Comparison of ENCODE assay signal across 8 cellular contexts in the genomic region with DNA sequence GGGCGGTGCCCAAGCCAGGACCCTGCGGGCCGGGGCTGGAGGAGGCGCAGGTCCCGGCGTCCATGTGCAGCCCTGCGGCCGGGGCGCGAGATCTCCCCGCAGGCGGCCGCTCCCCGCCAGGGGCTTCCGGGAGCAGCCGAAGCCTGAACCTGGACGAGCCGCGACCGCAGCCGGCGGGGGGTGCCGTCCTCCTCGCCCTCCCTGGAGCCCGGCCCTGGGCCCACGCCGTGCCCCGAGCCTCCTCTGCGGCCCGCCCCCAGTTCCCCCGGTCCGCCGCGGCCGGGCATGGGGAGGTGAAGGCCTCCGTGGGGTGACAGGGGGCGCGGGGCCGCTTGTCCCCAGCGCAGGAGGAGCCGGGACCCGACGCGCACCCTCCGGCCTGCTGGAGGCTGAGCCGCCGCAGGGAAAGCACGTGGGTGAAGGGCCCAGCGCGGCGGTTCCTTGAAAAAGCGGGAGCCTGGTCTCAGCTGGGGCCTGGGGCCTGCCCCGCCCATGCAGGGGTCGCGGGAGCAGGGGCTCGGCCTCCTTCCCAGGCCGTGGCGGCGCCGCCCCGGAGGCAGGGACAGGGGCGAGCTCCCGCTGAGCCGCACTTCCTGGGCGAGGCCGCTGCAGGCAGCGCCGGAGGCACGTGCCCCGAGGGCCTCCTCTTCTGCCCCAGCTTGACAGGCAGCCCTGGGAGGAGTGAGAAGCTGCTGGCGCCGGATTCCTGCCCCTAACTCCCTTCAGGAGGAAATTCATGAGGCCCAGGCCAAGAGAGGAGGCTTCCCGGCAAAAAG. TPM values are rescaled to one million over a fixed set of nuclear protein-coding genes. Genes with fewer than 3 reads are reported as not detected.
DNase-seq lines count a peak whose midpoint lies in the region; ATAC-seq and TF ChIP-seq lines count a peak whose summit lies in the region.

No MANE protein-coding gene starts in this region.

- no peaks in the 10 kb centered on the region for H3K9me3 ChIP-seq in lung (ENCODE audit: control insufficient read depth in 2 of 2, insufficient read depth in 1 of 2, low read length in 1 of 2)

- no peak overlapping the region for H3K27ac Mint-ChIP-seq in WTC11

- peaks cover 53% of the 10 kb centered on the region for H3K27me3 Mint-ChIP-seq in WTC11 (ENCODE audit: low read depth)

- H3K36me3 ChIP-seq in lung (ENCODE audit: control insufficient read depth in 2 of 2, insufficient read depth in 2 of 2, low read length in 2 of 2), result no peaks in the 10 kb centered on the region

- H3K9me3 Mint-ChIP-seq in WTC11, result peaks cover 6% of the 10 kb centered on the region; the same call in 1 of the 2 replicates

- peak overlapping the region; percentile 23 for H3K4me3 ChIP-seq in lung

- DNase-seq in WTC11 (ENCODE audit: low spot score), result peak; percentile 52
- DNase-seq in caudate nucleus (lab: John Stamatoyannopoulos, UW), result no peak
- DNase-seq in lung (ENCODE audit: low spot score), result peak; percentile 59
- peak; percentile 64 for DNase-seq in stimulated activated CD8-positive, alpha-beta memory T cell treated with anti-CD3 and anti-CD28 coated beads, Interleukin-4, amount 100 ng/mL, for 48 hours
- DNase-seq in NCI-H446 (lab: John Stamatoyannopoulos, UW), result no peak
- no peak for DNase-seq in GM19238 (ENCODE audit: insufficient read length, low spot score)
- no peak for DNase-seq in D341Med (ENCODE audit: low spot score)

- POLR2A ChIA-PET in WTC11 (lab: Charles Lee), result no interaction called here

- CTCF ChIA-PET in WTC11 (lab: Charles Lee), result interaction anchor here (1.1 to 2.7 kb wide), 7 partner anchors 14 to 340 kb away, joined by 3 to 11 read pairs (median 9); no protein-coding TSS in a partner anchor

- 5 to 8% methylated on average over 50 to 73 of the region's 73 CpGs for WGBS in lung, 2 donors

- H3K4me3 Mint-ChIP-seq in WTC11, result peak overlapping the region; percentile 51; the same call in 1 of the 2 replicates

- H3K4me1 Mint-ChIP-seq in WTC11, result peaks cover 29% of the 10 kb centered on the region

- H3K4me1 ChIP-seq in lung (ENCODE audit: control insufficient read depth in 2 of 2, insufficient read depth in 2 of 2, low read length in 2 of 2), result peaks cover 0 to 10% of the 10 kb centered on the region in 2 donors

- TF ChIP-seq CTCF in WTC11 (IDR thresholded peaks at IDR 0.05) (no peak), lung (IDR thresholded peaks at IDR 0.05; ENCODE audit: control extremely low read depth, extremely low read depth) (no peak)

- peak overlapping the region; percentile 18 for H3K27ac ChIP-seq in caudate nucleus (ENCODE audit: low read depth, low read length)
- H3K27ac ChIP-seq in lung (ENCODE audit: low read depth in 1 of 2, low read length in 1 of 2), result peak overlapping the region; percentile 10 to 85

- H3K27me3 ChIP-seq in lung (ENCODE audit: control insufficient read depth, insufficient read depth), result no peaks in the 10 kb centered on the region

- H3K36me3 Mint-ChIP-seq in WTC11, result peaks cover 2% of the 10 kb centered on the region; the same call in 1 of the 2 replicates

- peak; percentile 55 for ATAC-seq in GM19438 (IDR thresholded peaks at IDR 0.05; ENCODE audit: low read depth, unreplicated experiment)
- ATAC-seq in WTC11, result peak; percentile 17
- peak; percentile 63 for ATAC-seq in lung (ENCODE audit: insufficient read depth, low FRiP score)

TF ChIP-seq in WTC11, 78 proteins besides CTCF, POLR2A, EP300 and RAD21 (continues in another document):
- TF ChIP-seq JUN (CRISPR knock-in tag; IDR thresholded peaks at IDR 0.05), result peak; percentile 89; the same call in 1 of the 2 replicates
- 0 out of 2 replicates have a peak, but pooled peaks have one; percentile 50 for TF ChIP-seq SMAD3 (CRISPR knock-in tag; IDR thresholded peaks at IDR 0.05; ENCODE audit: borderline replicate concordance)
- TF ChIP-seq, protein P1, sequence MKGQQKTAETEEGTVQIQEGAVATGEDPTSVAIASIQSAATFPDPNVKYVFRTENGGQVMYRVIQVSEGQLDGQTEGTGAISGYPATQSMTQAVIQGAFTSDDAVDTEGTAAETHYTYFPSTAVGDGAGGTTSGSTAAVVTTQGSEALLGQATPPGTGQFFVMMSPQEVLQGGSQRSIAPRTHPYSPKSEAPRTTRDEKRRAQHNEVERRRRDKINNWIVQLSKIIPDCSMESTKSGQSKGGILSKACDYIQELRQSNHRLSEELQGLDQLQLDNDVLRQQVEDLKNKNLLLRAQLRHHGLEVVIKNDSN (CRISPR knock-in tag; IDR thresholded peaks at IDR 0.05), result peak; percentile 83
- TF ChIP-seq, protein P2, sequence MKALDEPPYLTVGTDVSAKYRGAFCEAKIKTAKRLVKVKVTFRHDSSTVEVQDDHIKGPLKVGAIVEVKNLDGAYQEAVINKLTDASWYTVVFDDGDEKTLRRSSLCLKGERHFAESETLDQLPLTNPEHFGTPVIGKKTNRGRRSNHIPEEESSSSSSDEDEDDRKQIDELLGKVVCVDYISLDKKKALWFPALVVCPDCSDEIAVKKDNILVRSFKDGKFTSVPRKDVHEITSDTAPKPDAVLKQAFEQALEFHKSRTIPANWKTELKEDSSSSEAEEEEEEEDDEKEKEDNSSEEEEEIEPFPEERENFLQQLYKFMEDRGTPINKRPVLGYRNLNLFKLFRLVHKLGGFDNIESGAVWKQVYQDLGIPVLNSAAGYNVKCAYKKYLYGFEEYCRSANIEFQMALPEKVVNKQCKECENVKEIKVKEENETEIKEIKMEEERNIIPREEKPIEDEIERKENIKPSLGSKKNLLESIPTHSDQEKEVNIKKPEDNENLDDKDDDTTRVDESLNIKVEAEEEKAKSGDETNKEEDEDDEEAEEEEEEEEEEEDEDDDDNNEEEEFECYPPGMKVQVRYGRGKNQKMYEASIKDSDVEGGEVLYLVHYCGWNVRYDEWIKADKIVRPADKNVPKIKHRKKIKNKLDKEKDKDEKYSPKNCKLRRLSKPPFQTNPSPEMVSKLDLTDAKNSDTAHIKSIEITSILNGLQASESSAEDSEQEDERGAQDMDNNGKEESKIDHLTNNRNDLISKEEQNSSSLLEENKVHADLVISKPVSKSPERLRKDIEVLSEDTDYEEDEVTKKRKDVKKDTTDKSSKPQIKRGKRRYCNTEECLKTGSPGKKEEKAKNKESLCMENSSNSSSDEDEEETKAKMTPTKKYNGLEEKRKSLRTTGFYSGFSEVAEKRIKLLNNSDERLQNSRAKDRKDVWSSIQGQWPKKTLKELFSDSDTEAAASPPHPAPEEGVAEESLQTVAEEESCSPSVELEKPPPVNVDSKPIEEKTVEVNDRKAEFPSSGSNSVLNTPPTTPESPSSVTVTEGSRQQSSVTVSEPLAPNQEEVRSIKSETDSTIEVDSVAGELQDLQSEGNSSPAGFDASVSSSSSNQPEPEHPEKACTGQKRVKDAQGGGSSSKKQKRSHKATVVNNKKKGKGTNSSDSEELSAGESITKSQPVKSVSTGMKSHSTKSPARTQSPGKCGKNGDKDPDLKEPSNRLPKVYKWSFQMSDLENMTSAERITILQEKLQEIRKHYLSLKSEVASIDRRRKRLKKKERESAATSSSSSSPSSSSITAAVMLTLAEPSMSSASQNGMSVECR (CRISPR knock-in tag; IDR thresholded peaks at IDR 0.05; ENCODE audit: borderline replicate concordance), result peak; percentile 69; the same call in 1 of the 2 replicates
- 0 out of 2 replicates have a peak, but pooled peaks have one; percentile 14 for TF ChIP-seq SMAD4 (CRISPR knock-in tag; IDR thresholded peaks at IDR 0.05)
- 0 out of 2 replicates have a peak, but pooled peaks have one; percentile 57 for TF ChIP-seq TCF7 (CRISPR knock-in tag; IDR thresholded peaks at IDR 0.05; ENCODE audit: low read depth)
- peak; percentile 81; the same call in 1 of the 2 replicates for TF ChIP-seq FOXK1 (CRISPR knock-in tag; IDR thresholded peaks at IDR 0.05)
- peak; percentile 95 for TF ChIP-seq FOXP4 (CRISPR knock-in tag; IDR thresholded peaks at IDR 0.05)
- TF ChIP-seq TEAD1 (CRISPR knock-in tag; IDR thresholded peaks at IDR 0.05), result peak; percentile 76; the same call in 1 of the 2 replicates
- TF ChIP-seq CREB1 (CRISPR knock-in tag; IDR thresholded peaks at IDR 0.05), result peak; percentile 79
- 0 out of 2 replicates have a peak, but pooled peaks have one; percentile 76 for TF ChIP-seq NFE2L1 (CRISPR knock-in tag; IDR thresholded peaks at IDR 0.05)
- TF ChIP-seq KAT7 (CRISPR knock-in tag; IDR thresholded peaks at IDR 0.05; ENCODE audit: borderline replicate concordance), result no peak
- TF ChIP-seq ZNF317 (CRISPR knock-in tag; IDR thresholded peaks at IDR 0.05; ENCODE audit: borderline replicate concordance, low read depth), result 0 out of 2 replicates have a peak, but pooled peaks have one; percentile 55
- TF ChIP-seq, protein P3, sequence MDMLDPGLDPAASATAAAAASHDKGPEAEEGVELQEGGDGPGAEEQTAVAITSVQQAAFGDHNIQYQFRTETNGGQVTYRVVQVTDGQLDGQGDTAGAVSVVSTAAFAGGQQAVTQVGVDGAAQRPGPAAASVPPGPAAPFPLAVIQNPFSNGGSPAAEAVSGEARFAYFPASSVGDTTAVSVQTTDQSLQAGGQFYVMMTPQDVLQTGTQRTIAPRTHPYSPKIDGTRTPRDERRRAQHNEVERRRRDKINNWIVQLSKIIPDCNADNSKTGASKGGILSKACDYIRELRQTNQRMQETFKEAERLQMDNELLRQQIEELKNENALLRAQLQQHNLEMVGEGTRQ (CRISPR knock-in tag; IDR thresholded peaks at IDR 0.05), result peak; percentile 78

RNA-seq across cellular contexts. Expression of gene PPP2R5C, which starts 55.6 kb away (rescaled TPM):
- total RNA-seq in WTC11 (2021) (89.9 to 105 TPM (median 99.9 TPM) in 3 replicates), lung (100 to 1,000 TPM; 148 to 180 TPM)
- polyA plus RNA-seq in lung, result 100 to 1,000 TPM in 1 of 2 donors, 10 to 100 TPM in 1; 66.6 to 104 TPM

Comparison
In these comparisons a context has a peak if more than half of its experiments do, and no peak if none do; other contexts are left out.
1. DNase-seq: peak in WTC11 (single experiment), lung (single experiment) and stimulated activated CD8-positive, alpha-beta memory T cell treated with anti-CD3 and anti-CD28 coated beads, Interleukin-4, amount 100 ng/mL, for 48 hours (single experiment); none in caudate nucleus (0 of 61), NCI-H446 (0 of 2), GM19238 (single experiment) and D341Med (single experiment).
2. Peak in every context shown above with its lines, with median percentiles within 50 percentile points of each other: ATAC-seq.